8 cellular contexts compared by ENCODE assay signal in genomic region chr11:64268028-64268686, GRCh38. TPM values are rescaled to one million over a fixed set of nuclear protein-coding genes. Genes with fewer than 3 reads are reported as not detected.
DNase-seq lines count a peak whose midpoint lies in the region; ATAC-seq, FAIRE-seq and TF ChIP-seq lines count a peak whose summit lies in the region.

No MANE protein-coding gene starts in this region.

- peaks cover 2 to 43% (median 33%) of the 10 kb centered on the region in 12 donors for H3K4me1 ChIP-seq in heart left ventricle
- H3K4me1 ChIP-seq in astrocyte (ENCODE audit: insufficient read depth, low read length): peaks cover 37% of the 10 kb centered on the region
- H3K4me1 ChIP-seq in urinary bladder (ENCODE audit: insufficient read depth): no peaks in the 10 kb centered on the region

- H3K27me3 Mint-ChIP-seq in astrocyte (ENCODE audit: low read depth, unreplicated experiment) (no peaks in the 10 kb centered on the region), memory B cell (no peaks in the 10 kb centered on the region)

- H3K27ac ChIP-seq in heart left ventricle: peak overlapping the region; percentile 86 to 100 (median 97)
- peak overlapping the region; percentile 80 for H3K27ac ChIP-seq in astrocyte (ENCODE audit: low read depth, low read length)
- H3K27ac ChIP-seq in urinary bladder (ENCODE audit: low read depth): peak overlapping the region; percentile 92

- WGBS in heart left ventricle, 4 donors: 32 to 46% (median 42%) methylated on average over 16 to 18 of the region's 18 CpGs
- 41% methylated on average over 18 of the region's 18 CpGs for WGBS in urinary bladder

- peak in 3 of 5 donors; percentile 49 to 57 (median 54) for DNase-seq in heart left ventricle
- no peak for DNase-seq in Right ventricle myocardium inferior (ENCODE audit: missing footprints)
- no peak for DNase-seq in astrocyte (ENCODE audit: low read depth)
- DNase-seq in memory B cell (ENCODE audit: low spot score in 2 of 2): no peak
- no peak for DNase-seq in LoVo (ENCODE audit: low spot score)
- DNase-seq in OCI-M2 (lab: John Stamatoyannopoulos, UW; ENCODE audit: unreplicated experiment): no peak
- no peak for DNase-seq in NCI-H1694 (lab: John Stamatoyannopoulos, UW)

- H3K36me3 Mint-ChIP-seq in astrocyte (ENCODE audit: low read depth, unreplicated experiment): peaks cover 3% of the 10 kb centered on the region
- no peaks in the 10 kb centered on the region for H3K36me3 Mint-ChIP-seq in memory B cell

- H2AFZ ChIP-seq in astrocyte (ENCODE audit: low read depth, low read length): no peak overlapping the region

- H3K9me3 ChIP-seq in heart left ventricle (no peaks in the 10 kb centered on the region), astrocyte (ENCODE audit: insufficient read depth, low read depth, low read length) (no peaks in the 10 kb centered on the region)

- intact Hi-C loops in heart left ventricle (cut with DNase I) (loop anchor here in 3 of 10 donors (1.0 to 2.0 kb wide), 3 partner anchors 17 to 21 kb away; partner anchors contain the start of genes PLCB3 (in 2 of the 3) and PPP1R14B (in 1 of the 3)), Right ventricle myocardium inferior (cut with DNase I) (loop anchor here (2.0 kb wide), 2 partner anchors 19 to 37 kb away; partner anchors contain the start of gene ESRRA)

- TF ChIP-seq POLR2A in heart left ventricle (IDR thresholded peaks at IDR 0.05): no peak

- H3K27me3 ChIP-seq in heart left ventricle (no peaks in the 10 kb centered on the region), astrocyte (ENCODE audit: insufficient read depth, low read length) (no peaks in the 10 kb centered on the region)

- FAIRE-seq in astrocyte (lab: Jason Lieb, UNC): no peak

- no peak for TF ChIP-seq CTCF in heart left ventricle (IDR thresholded peaks at IDR 0.05)
- TF ChIP-seq CTCF in astrocyte (IDR thresholded peaks at IDR 0.05; ENCODE audit: insufficient read depth, low read depth, low read length): no peak

- H4K20me1 ChIP-seq in astrocyte (ENCODE audit: insufficient read depth, low read length): peaks cover 19% of the 10 kb centered on the region

- ATAC-seq in heart left ventricle (no peak), Right ventricle myocardium inferior (no peak), memory B cell (ENCODE audit: low read depth) (no peak)

- H3K27ac Mint-ChIP-seq in astrocyte (ENCODE audit: unreplicated experiment) (peak overlapping the region; percentile 86), memory B cell (no peak overlapping the region)

- H3K36me3 ChIP-seq in heart left ventricle (peaks cover 0 to 38% (median 29%) of the 10 kb centered on the region in 9 donors), astrocyte (ENCODE audit: insufficient read depth, low read length) (peaks cover 8% of the 10 kb centered on the region), urinary bladder (ENCODE audit: insufficient read depth) (no peaks in the 10 kb centered on the region)

- H3K4me3 ChIP-seq in heart left ventricle (peak overlapping the region in 11 of 12 donors; percentile 63 to 95 (median 81)), astrocyte (ENCODE audit: insufficient read depth, low read depth, low read length) (no peak overlapping the region), urinary bladder (ENCODE audit: low read depth, low read length) (no peak overlapping the region)

- H3K79me2 ChIP-seq in astrocyte (ENCODE audit: insufficient read depth, low read length): peaks cover 4% of the 10 kb centered on the region

- peaks cover 18% of the 10 kb centered on the region for H3K4me1 Mint-ChIP-seq in astrocyte (ENCODE audit: low read depth, unreplicated experiment)
- H3K4me1 Mint-ChIP-seq in memory B cell: peaks cover 13% of the 10 kb centered on the region

- peak overlapping the region; percentile 89 for H3K4me2 ChIP-seq in astrocyte (ENCODE audit: low read length)

- H3K4me3 Mint-ChIP-seq in astrocyte (ENCODE audit: unreplicated experiment) (peak overlapping the region; percentile 73), memory B cell (peak overlapping the region; percentile 49)

- peak overlapping the region; percentile 81 for H3K9ac ChIP-seq in astrocyte (ENCODE audit: low read length)

- no peaks in the 10 kb centered on the region for H3K9me3 Mint-ChIP-seq in astrocyte (ENCODE audit: unreplicated experiment)
- H3K9me3 Mint-ChIP-seq in memory B cell: no peaks in the 10 kb centered on the region

RNA-seq across cellular contexts. Expression of gene BAD, which starts 16.3 kb away (rescaled TPM):
- total RNA-seq in heart left ventricle: 100 to 1,000 TPM in 2 of 9 donors, 10 to 100 TPM in 7; 41.5 to 123 (median 49.9) TPM
- polyA plus RNA-seq in heart left ventricle: 10 to 100 TPM; 76.9 to 94.6 TPM
- total RNA-seq in Right ventricle myocardium inferior: 89.1 TPM
- 43.6 and 46.6 TPM in 2 replicates for total RNA-seq in astrocyte
- 34.2 TPM for total RNA-seq in urinary bladder
- polyA plus RNA-seq in urinary bladder: 111 TPM

RNA-seq across cellular contexts. Expression of gene PLCB3, which starts 16.8 kb away (rescaled TPM):
- total RNA-seq in heart left ventricle: 10 to 100 TPM in 3 of 9 donors, 1 to 10 TPM in 6; 7.6 to 19.1 (median 9.8) TPM
- polyA plus RNA-seq in heart left ventricle: 10 to 100 TPM in 1 of 2 donors, 1 to 10 TPM in 1; 7.4 to 11.6 TPM
- 10.9 TPM for total RNA-seq in Right ventricle myocardium inferior
- total RNA-seq in astrocyte: 48.7 and 50.9 TPM in 2 replicates
- 14.8 TPM for total RNA-seq in urinary bladder
- polyA plus RNA-seq in urinary bladder: 18.2 TPM

RNA-seq across cellular contexts. Expression of gene GPR137, which starts 17.5 kb away (rescaled TPM):
- total RNA-seq in heart left ventricle: 10 to 100 TPM; 24.3 to 48.3 (median 26.2) TPM
- 10 to 100 TPM; 20.2 to 44.0 TPM for polyA plus RNA-seq in heart left ventricle
- 28.6 TPM for total RNA-seq in Right ventricle myocardium inferior
- total RNA-seq in astrocyte: 46.8 and 48.5 TPM in 2 replicates
- 4.7 TPM for total RNA-seq in urinary bladder
- polyA plus RNA-seq in urinary bladder: 48.3 TPM

RNA-seq across cellular contexts. Expression of gene PPP1R14B, which starts 21.4 kb away (rescaled TPM):
- total RNA-seq in heart left ventricle (100 to 1,000 TPM in 4 of 9 donors, 10 to 100 TPM in 5; 69.6 to 244 (median 90.4) TPM), Right ventricle myocardium inferior (129 TPM), astrocyte (338 and 370 TPM in 2 replicates), urinary bladder (31.6 TPM)
- polyA plus RNA-seq in heart left ventricle (100 to 1,000 TPM; 160 to 167 TPM), urinary bladder (62.8 TPM)

RNA-seq across cellular contexts. Expression of gene KCNK4, which starts 22.9 kb away (rescaled TPM):
- total RNA-seq in heart left ventricle (not detected), Right ventricle myocardium inferior (not detected), astrocyte (0.52 TPM in 1 of 2 replicates, not detected in the other), urinary bladder (not detected)
- polyA plus RNA-seq in heart left ventricle (not detected), urinary bladder (0.13 TPM)

Comparison
In these comparisons a context has a peak if more than half of its experiments do, and no peak if none do; other contexts are left out.
1. DNase-seq: peak in heart left ventricle (3 of 5); none in Right ventricle myocardium inferior (single experiment), astrocyte (single experiment), memory B cell (0 of 2), LoVo (single experiment), OCI-M2 (single experiment) and NCI-H1694 (single experiment).
2. H3K4me3 ChIP-seq: peak in heart left ventricle (11 of 12); none in astrocyte (single experiment) and urinary bladder (single experiment).
3. Peak in every context shown above with its lines, with median percentiles within 50 percentile points of each other: H3K27ac ChIP-seq.